Comparison of ENCODE assay signal across 1 cellular context in the genomic region with DNA sequence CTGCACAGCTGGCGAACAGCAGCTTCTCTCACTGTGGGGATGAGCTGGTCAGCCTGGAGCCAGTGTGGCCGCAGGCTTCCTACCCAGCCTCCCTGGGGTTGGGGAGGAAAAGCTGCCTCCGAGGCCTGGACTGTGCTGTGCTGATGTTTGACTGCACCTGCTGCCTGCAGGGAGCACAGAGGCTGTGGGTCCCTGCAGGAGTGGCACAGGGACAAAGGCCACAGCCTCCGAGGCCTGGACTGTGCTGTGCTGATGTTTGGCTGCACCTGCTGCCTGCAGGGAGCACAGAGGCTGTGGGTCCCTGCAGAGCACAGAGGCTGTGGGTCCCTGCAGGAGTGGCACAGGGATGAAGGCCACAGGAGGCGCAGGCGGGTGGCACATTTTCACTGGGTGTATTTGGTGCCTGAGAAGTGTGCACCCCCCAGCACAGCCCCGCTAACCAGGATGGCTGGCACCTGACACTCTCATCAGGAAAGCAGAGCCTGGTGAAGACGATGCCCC.
TF ChIP-seq lines count a peak whose summit lies in the region.

No MANE protein-coding gene starts in this region.

TF ChIP-seq in HEK293, 187 proteins besides CTCF, POLR2A, EP300 and RAD21 (continued from another document):
- TF ChIP-seq, protein P1, sequence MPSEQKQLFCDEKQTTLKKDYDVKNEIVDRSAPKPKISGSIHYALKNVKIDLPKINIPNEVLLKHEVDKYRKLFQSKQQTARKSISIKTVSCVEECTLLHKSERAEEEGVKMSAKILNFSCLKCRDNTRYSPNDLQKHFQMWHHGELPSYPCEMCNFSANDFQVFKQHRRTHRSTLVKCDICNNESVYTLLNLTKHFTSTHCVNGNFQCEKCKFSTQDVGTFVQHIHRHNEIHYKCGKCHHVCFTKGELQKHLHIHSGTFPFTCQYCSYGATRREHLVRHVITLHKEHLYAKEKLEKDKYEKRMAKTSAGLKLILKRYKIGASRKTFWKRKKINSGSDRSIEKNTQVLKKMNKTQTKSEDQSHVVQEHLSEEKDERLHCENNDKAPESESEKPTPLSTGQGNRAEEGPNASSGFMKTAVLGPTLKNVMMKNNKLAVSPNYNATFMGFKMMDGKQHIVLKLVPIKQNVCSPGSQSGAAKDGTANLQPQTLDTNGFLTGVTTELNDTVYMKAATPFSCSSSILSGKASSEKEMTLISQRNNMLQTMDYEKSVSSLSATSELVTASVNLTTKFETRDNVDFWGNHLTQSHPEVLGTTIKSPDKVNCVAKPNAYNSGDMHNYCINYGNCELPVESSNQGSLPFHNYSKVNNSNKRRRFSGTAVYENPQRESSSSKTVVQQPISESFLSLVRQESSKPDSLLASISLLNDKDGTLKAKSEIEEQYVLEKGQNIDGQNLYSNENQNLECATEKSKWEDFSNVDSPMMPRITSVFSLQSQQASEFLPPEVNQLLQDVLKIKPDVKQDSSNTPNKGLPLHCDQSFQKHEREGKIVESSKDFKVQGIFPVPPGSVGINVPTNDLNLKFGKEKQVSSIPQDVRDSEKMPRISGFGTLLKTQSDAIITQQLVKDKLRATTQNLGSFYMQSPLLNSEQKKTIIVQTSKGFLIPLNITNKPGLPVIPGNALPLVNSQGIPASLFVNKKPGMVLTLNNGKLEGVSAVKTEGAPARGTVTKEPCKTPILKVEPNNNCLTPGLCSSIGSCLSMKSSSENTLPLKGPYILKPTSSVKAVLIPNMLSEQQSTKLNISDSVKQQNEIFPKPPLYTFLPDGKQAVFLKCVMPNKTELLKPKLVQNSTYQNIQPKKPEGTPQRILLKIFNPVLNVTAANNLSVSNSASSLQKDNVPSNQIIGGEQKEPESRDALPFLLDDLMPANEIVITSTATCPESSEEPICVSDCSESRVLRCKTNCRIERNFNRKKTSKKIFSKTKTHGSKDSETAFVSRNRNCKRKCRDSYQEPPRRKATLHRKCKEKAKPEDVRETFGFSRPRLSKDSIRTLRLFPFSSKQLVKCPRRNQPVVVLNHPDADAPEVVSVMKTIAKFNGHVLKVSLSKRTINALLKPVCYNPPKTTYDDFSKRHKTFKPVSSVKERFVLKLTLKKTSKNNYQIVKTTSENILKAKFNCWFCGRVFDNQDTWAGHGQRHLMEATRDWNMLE (tag by site-specific recombination; conservative IDR thresholded peaks at IDR 0.05; ENCODE audit: low read depth), result no peak
- no peak for TF ChIP-seq ZNF404 (tag by site-specific recombination; IDR thresholded peaks at IDR 0.05)
